ENCODE assay signal across 10 cellular contexts in the genomic region with DNA sequence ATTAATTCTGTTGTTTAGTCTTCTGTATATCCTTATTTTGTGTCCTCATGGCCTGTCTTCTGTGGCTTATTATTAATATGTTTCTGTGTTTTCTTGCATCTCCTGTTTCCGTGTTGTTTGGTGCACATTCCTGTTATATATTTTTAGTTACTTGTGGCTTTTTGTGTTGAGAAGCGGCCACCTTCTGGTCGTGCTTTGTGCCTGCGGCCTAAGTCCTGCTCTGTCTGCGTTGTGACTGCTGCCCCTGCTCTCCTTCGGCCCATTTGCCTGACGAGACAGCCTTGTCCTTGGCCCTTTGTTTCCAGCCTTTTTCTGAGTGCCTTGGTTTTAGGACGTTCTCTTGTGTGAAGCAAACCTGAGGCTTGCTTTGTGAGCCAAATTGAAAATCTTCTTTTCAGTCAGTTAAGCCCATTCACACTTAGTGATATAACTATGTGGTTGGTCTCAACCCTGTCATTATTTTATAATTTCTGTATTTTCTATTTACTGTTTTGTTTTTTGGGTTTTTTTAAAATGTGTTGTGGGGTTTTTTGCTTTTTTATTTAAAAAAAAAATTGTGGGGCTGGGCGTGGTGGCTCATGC. TPM values are rescaled to one million over a fixed set of nuclear protein-coding genes. Genes with fewer than 3 reads are reported as not detected.
DNase-seq lines count a peak whose midpoint lies in the region; ATAC-seq and TF ChIP-seq lines count a peak whose summit lies in the region.
"Had no signal": no experiment of that assay in that cellular context is flagged by ENCODE, and none has a peak within 500 bp of the region (broad histone marks: within the 10 kb centered on the region; RNA-seq: fewer than 3 reads in every experiment).

No MANE protein-coding gene starts in this region.

- intact Hi-C loops in activated CD8-positive, alpha-beta T cell treated with anti-CD3 and anti-CD28 coated beads for 36 hours (cut with micrococcal nuclease): no loop called here
- intact Hi-C loops in sciatic nerve (cut with DNase I): no loop called here

- peaks cover 17% of the 10 kb centered on the region for H3K36me3 Mint-ChIP-seq in activated CD8-positive, alpha-beta T cell treated with anti-CD3 and anti-CD28 coated beads for 36 hours (ENCODE audit: low read depth)
- H3K36me3 Mint-ChIP-seq in activated CD8-positive, alpha-beta T cell treated with anti-CD3 and anti-CD28 coated beads, Interleukin-2, amount 10 ng/mL, durations not matched to agents 7 days and 5 days (ENCODE audit: low read depth): peaks cover 29% of the 10 kb centered on the region
- peaks cover 21% of the 10 kb centered on the region for H3K36me3 Mint-ChIP-seq in endothelial cell (ENCODE audit: low read depth, unreplicated experiment)

- no peak for ATAC-seq in activated CD8-positive, alpha-beta T cell treated with anti-CD3 and anti-CD28 coated beads for 36 hours
- no peak for ATAC-seq in activated CD8-positive, alpha-beta T cell treated with anti-CD3 and anti-CD28 coated beads, Interleukin-2, amount 10 ng/mL, durations not matched to agents 7 days and 5 days
- ATAC-seq in sciatic nerve (no peak), HG03442 (IDR thresholded peaks at IDR 0.05; ENCODE audit: unreplicated experiment) (no peak), HG03159 (IDR thresholded peaks at IDR 0.05; ENCODE audit: unreplicated experiment) (no peak), GM19395 (IDR thresholded peaks at IDR 0.05; ENCODE audit: unreplicated experiment) (no peak)
- ATAC-seq: mucosa of descending colon had no signal

- peak overlapping the region; percentile 30 for H3K27ac Mint-ChIP-seq in activated CD8-positive, alpha-beta T cell treated with anti-CD3 and anti-CD28 coated beads for 36 hours
- H3K27ac Mint-ChIP-seq in activated CD8-positive, alpha-beta T cell treated with anti-CD3 and anti-CD28 coated beads, Interleukin-2, amount 10 ng/mL, durations not matched to agents 7 days and 5 days: no peak overlapping the region
- no peak overlapping the region for H3K27ac Mint-ChIP-seq in endothelial cell (ENCODE audit: unreplicated experiment)

- CTCF ChIA-PET in activated CD8-positive, alpha-beta T cell treated with anti-CD3 and anti-CD28 coated beads for 36 hours (lab: Charles Lee): no interaction called here
- CTCF ChIA-PET in activated CD8-positive, alpha-beta T cell treated with anti-CD3 and anti-CD28 coated beads, Interleukin-2, amount 10 ng/mL, durations not matched to agents 7 days and 5 days (lab: Charles Lee): no interaction called here

- TF ChIP-seq POLR2A in NB4 (IDR thresholded peaks at IDR 0.05; ENCODE audit: extremely low read depth, insufficient read length): no peak

- no peaks in the 10 kb centered on the region for H3K9me3 Mint-ChIP-seq in activated CD8-positive, alpha-beta T cell treated with anti-CD3 and anti-CD28 coated beads for 36 hours
- H3K9me3 Mint-ChIP-seq in activated CD8-positive, alpha-beta T cell treated with anti-CD3 and anti-CD28 coated beads, Interleukin-2, amount 10 ng/mL, durations not matched to agents 7 days and 5 days (ENCODE audit: insufficient read depth): no peaks in the 10 kb centered on the region
- H3K9me3 Mint-ChIP-seq in endothelial cell (ENCODE audit: unreplicated experiment): no peaks in the 10 kb centered on the region

- no peaks in the 10 kb centered on the region for H3K27me3 Mint-ChIP-seq in activated CD8-positive, alpha-beta T cell treated with anti-CD3 and anti-CD28 coated beads for 36 hours
- no peaks in the 10 kb centered on the region for H3K27me3 Mint-ChIP-seq in activated CD8-positive, alpha-beta T cell treated with anti-CD3 and anti-CD28 coated beads, Interleukin-2, amount 10 ng/mL, durations not matched to agents 7 days and 5 days (ENCODE audit: low read depth)
- peaks cover 4% of the 10 kb centered on the region for H3K27me3 Mint-ChIP-seq in endothelial cell (ENCODE audit: unreplicated experiment)

- POLR2A ChIA-PET in activated CD8-positive, alpha-beta T cell treated with anti-CD3 and anti-CD28 coated beads for 36 hours (lab: Charles Lee): no interaction called here
- POLR2A ChIA-PET in activated CD8-positive, alpha-beta T cell treated with anti-CD3 and anti-CD28 coated beads, Interleukin-2, amount 10 ng/mL, durations not matched to agents 7 days and 5 days (lab: Charles Lee): no interaction called here

- TF ChIP-seq CTCF in activated CD8-positive, alpha-beta T cell treated with anti-CD3 and anti-CD28 coated beads for 36 hours (IDR thresholded peaks at IDR 0.05): no peak
- TF ChIP-seq CTCF in NB4 (IDR thresholded peaks at IDR 0.05; ENCODE audit: low read depth, low read length): peak; percentile 56
- peak; percentile 20 for TF ChIP-seq CTCF in endothelial cell (IDR thresholded peaks at IDR 0.05; ENCODE audit: unreplicated experiment)

- H3K4me1 Mint-ChIP-seq in activated CD8-positive, alpha-beta T cell treated with anti-CD3 and anti-CD28 coated beads for 36 hours (ENCODE audit: low read depth): peaks cover 21% of the 10 kb centered on the region
- peaks cover 23% of the 10 kb centered on the region for H3K4me1 Mint-ChIP-seq in activated CD8-positive, alpha-beta T cell treated with anti-CD3 and anti-CD28 coated beads, Interleukin-2, amount 10 ng/mL, durations not matched to agents 7 days and 5 days (ENCODE audit: low read depth)
- H3K4me1 Mint-ChIP-seq in endothelial cell (ENCODE audit: unreplicated experiment): peaks cover 24% of the 10 kb centered on the region

- no peak overlapping the region for H3K4me3 ChIP-seq in NB4 (ENCODE audit: low read depth, low read length)
- H3K4me3 ChIP-seq: mucosa of descending colon had no signal

- H3K4me3 Mint-ChIP-seq in activated CD8-positive, alpha-beta T cell treated with anti-CD3 and anti-CD28 coated beads for 36 hours: no peak overlapping the region
- no peak overlapping the region for H3K4me3 Mint-ChIP-seq in activated CD8-positive, alpha-beta T cell treated with anti-CD3 and anti-CD28 coated beads, Interleukin-2, amount 10 ng/mL, durations not matched to agents 7 days and 5 days
- H3K4me3 Mint-ChIP-seq in endothelial cell (ENCODE audit: unreplicated experiment): no peak overlapping the region

- no peak for DNase-seq in activated CD8-positive, alpha-beta T cell treated with anti-CD3 and anti-CD28 coated beads for 36 hours
- no peak for DNase-seq in activated CD8-positive, alpha-beta T cell treated with anti-CD3 and anti-CD28 coated beads, Interleukin-2, amount 10 ng/mL, durations not matched to agents 7 days and 5 days
- peak; percentile 60 for DNase-seq in NB4 (ENCODE audit: low read depth)
- DNase-seq in endothelial cell (ENCODE audit: low spot score): peak; percentile 33
- DNase-seq in sciatic nerve (ENCODE audit: low spot score): peak; percentile 37
- DNase-seq: activated CD4-positive, alpha-beta T cell treated with anti-CD3 and anti-CD28 coated beads for 1 hour; mucosa of descending colon had no signal

RNA-seq across cellular contexts. Expression of gene TNIP2, which starts 43.8 kb away (rescaled TPM):
- 10 to 100 TPM; 46.1 to 48.1 TPM for total RNA-seq in activated CD8-positive, alpha-beta T cell treated with anti-CD3 and anti-CD28 coated beads for 36 hours
- total RNA-seq in activated CD8-positive, alpha-beta T cell treated with anti-CD3 and anti-CD28 coated beads, Interleukin-2, amount 10 ng/mL, durations not matched to agents 7 days and 5 days: 10 to 100 TPM; 42.3 to 44.3 TPM
- total RNA-seq in endothelial cell (ENCODE audit: unreplicated experiment): 29.3 TPM
- total RNA-seq in sciatic nerve: 34.9 TPM

Comparison
In these comparisons a context has a peak if more than half of its experiments do, and no peak if none do; other contexts are left out.
1. DNase-seq: peak in NB4 (single experiment), endothelial cell (single experiment) and sciatic nerve (single experiment); none in activated CD8-positive, alpha-beta T cell treated with anti-CD3 and anti-CD28 coated beads for 36 hours (single experiment) and activated CD8-positive, alpha-beta T cell treated with anti-CD3 and anti-CD28 coated beads, Interleukin-2, amount 10 ng/mL, durations not matched to agents 7 days and 5 days (single experiment).